9 cellular contexts compared by ENCODE assay signal in genomic region chr16:57462978-57463362, GRCh38. TPM values are rescaled to one million over a fixed set of nuclear protein-coding genes. Genes with fewer than 3 reads are reported as not detected.
A peak's percentile ranks its signal among the peaks of the same experiment; 100 is the strongest.
DNase-seq lines count a peak whose midpoint lies in the region; ATAC-seq and TF ChIP-seq lines count a peak whose summit lies in the region.
"Had no signal": no experiment of that assay in that cellular context is flagged by ENCODE, and none has a peak within 500 bp of the region (broad histone marks: within the 10 kb centered on the region; RNA-seq: fewer than 3 reads in every experiment).

No MANE protein-coding gene starts in this region.

- H3K9me3 Mint-ChIP-seq in naive B cell: no peaks in the 10 kb centered on the region

- peaks cover 0 to 13% of the 10 kb centered on the region in 2 donors for H3K36me3 Mint-ChIP-seq in naive B cell

- peaks cover 17 to 34% (median 21%) of the 10 kb centered on the region in 3 donors for H3K4me1 Mint-ChIP-seq in naive B cell

- ATAC-seq in naive B cell (ENCODE audit: low read depth in 2 of 2) (no peak), GM21381 (IDR thresholded peaks at IDR 0.05; ENCODE audit: unreplicated experiment) (no peak), HG02970 (IDR thresholded peaks at IDR 0.05; ENCODE audit: low FRiP score, unreplicated experiment) (no peak)

- intact Hi-C loops in dorsolateral prefrontal cortex (cut with DNase I): loop anchor here (5.0 kb wide), 2 partner anchors 54 to 216 kb away; partner anchors contain the start of gene ARL2BP (in 1 of the 2)

- peak overlapping the region in 4 of 6 donors; percentile 44 to 90 (median 78) for H3K27ac Mint-ChIP-seq in naive B cell

- no peaks in the 10 kb centered on the region for H3K27me3 Mint-ChIP-seq in naive B cell

- H3K27me3 ChIP-seq in dorsolateral prefrontal cortex: no peaks in the 10 kb centered on the region

- peak overlapping the region in 57 of 59 donors; percentile 37 to 95 (median 88) for H3K27ac ChIP-seq in dorsolateral prefrontal cortex

- H3K4me3 ChIP-seq in GM12864 (ENCODE audit: low read depth, low read length) (peak overlapping the region; percentile 88), dorsolateral prefrontal cortex (peak overlapping the region; percentile 80 to 100 (median 93))

- no peak for TF ChIP-seq CTCF in GM12864 (IDR thresholded peaks at IDR 0.05; ENCODE audit: low read depth, low read length, missing control alignments)
- TF ChIP-seq CTCF in dorsolateral prefrontal cortex (IDR thresholded peaks at IDR 0.05 in 54 of 56, conservative IDR thresholded peaks at IDR 0.05 in 2 of 56; ENCODE audit: low read depth in 1 of 56, partially characterized antibody in 56 of 56): no peak

- peak overlapping the region; percentile 88 to 100 (median 100) for H3K4me3 Mint-ChIP-seq in naive B cell

- DNase-seq in GM12864 (ENCODE audit: low read depth) (no peak), M059J (ENCODE audit: low read depth) (peak; percentile 13), dorsolateral prefrontal cortex (peak in 1 of 10 donors; percentile 7), naive B cell (no peak), C1 segment of cervical spinal cord (lab: John Stamatoyannopoulos, UW) (no peak), ecto neural progenitor cell (ENCODE audit: low spot score) (no peak)

RNA-seq across cellular contexts. Expression of gene POLR2C, which starts 0.5 kb away (rescaled TPM):
- total RNA-seq in M059J (2014; rRNA removed; shearing (Covaris generic)): 239 and 240 TPM in 2 replicates
- 10 to 100 TPM; 47.5 to 83.3 (median 64.4) TPM for total RNA-seq in dorsolateral prefrontal cortex
- 10 to 100 TPM; 33.6 to 59.9 (median 39.7) TPM for polyA plus RNA-seq in naive B cell (ENCODE audit: low read depth in 6 of 6)

RNA-seq across cellular contexts. Expression of gene COQ9, which starts 15.7 kb away (rescaled TPM):
- 52.2 and 60.5 TPM in 2 replicates for total RNA-seq in M059J (2014; rRNA removed; shearing (Covaris generic))
- 100 to 1,000 TPM in 1 of 120 experiments, 10 to 100 TPM in 119; 49.2 to 112 (median 71.8) TPM for total RNA-seq in dorsolateral prefrontal cortex
- 10 to 100 TPM; 17.6 to 42.2 (median 23.3) TPM for polyA plus RNA-seq in naive B cell (ENCODE audit: low read depth in 6 of 6)

RNA-seq across cellular contexts. Expression of gene CIAPIN1, which starts 15.8 kb away (rescaled TPM):
- 61.3 and 70.7 TPM in 2 replicates for total RNA-seq in M059J (2014; rRNA removed; shearing (Covaris generic))
- total RNA-seq in dorsolateral prefrontal cortex: 10 to 100 TPM; 30.2 to 91.1 (median 63.7) TPM
- 10 to 100 TPM; 33.4 to 67.2 (median 40.9) TPM for polyA plus RNA-seq in naive B cell (ENCODE audit: low read depth in 6 of 6)

RNA-seq across cellular contexts. Expression of gene DOK4, which starts 23.3 kb away (rescaled TPM):
- total RNA-seq in M059J (2014; rRNA removed; shearing (Covaris generic)): 4.3 and 6.2 TPM in 2 replicates
- 10 to 100 TPM in 115 of 120 experiments, 1 to 10 TPM in 5; 7.1 to 30.2 (median 17.6) TPM for total RNA-seq in dorsolateral prefrontal cortex
- polyA plus RNA-seq in naive B cell (ENCODE audit: low read depth in 6 of 6): 1 to 10 TPM in 4 of 6 donors, under 1 TPM in 1, not detected in 1; 0.22 to 2.1 (median 1.4) TPM

RNA-seq across cellular contexts. Expression of gene CCL17, which starts 58.4 kb away (rescaled TPM):
- total RNA-seq in M059J (2014; rRNA removed; shearing (Covaris generic)): not detected in 2 replicates
- total RNA-seq in dorsolateral prefrontal cortex: 1 to 10 TPM in 1 of 120 experiments, under 1 TPM in 1, not detected in 118; 0.93 to 1.5 TPM
- not detected for polyA plus RNA-seq in naive B cell (ENCODE audit: low read depth in 6 of 6)
- total RNA-seq: RPMI7951 had no signal
